In genomic region chr22:41401781-41402648, GRCh38 we compare ENCODE assay signal across 8 cellular contexts. TPM values are rescaled to one million over a fixed set of nuclear protein-coding genes. Genes with fewer than 3 reads are reported as not detected.
DNase-seq lines count a peak whose midpoint lies in the region; ATAC-seq, FAIRE-seq and TF ChIP-seq lines count a peak whose summit lies in the region.

No MANE protein-coding gene starts in this region.

- no peak for TF ChIP-seq RAD21 in A549 (conservative IDR thresholded peaks at IDR 0.05 in 1 of 2, IDR thresholded peaks at IDR 0.05 in 1 of 2)
- no peak for TF ChIP-seq RAD21 in HepG2 (CRISPR knock-in tag; IDR thresholded peaks at IDR 0.05)

- H3K27me3 ChIP-seq in bronchial epithelial cell (ENCODE audit: control insufficient read depth, insufficient read depth, low read length) = no peaks in the 10 kb centered on the region
- H3K27me3 ChIP-seq in HepG2 (ENCODE audit: control insufficient read depth in 1 of 2, insufficient read depth in 2 of 2, low read length in 2 of 2) = no peaks in the 10 kb centered on the region

- TF ChIP-seq POLR2A in A549 (IDR thresholded peaks at IDR 0.05; ENCODE audit: low read length) = no peak
- TF ChIP-seq POLR2A in HepG2 (IDR thresholded peaks at IDR 0.05; ENCODE audit: insufficient read depth in 1 of 2, low read depth in 2 of 2, low read length in 2 of 2) = no peak

- H3K9me3 ChIP-seq in A549 = no peaks in the 10 kb centered on the region
- H3K9me3 ChIP-seq in HepG2 (ENCODE audit: low read length) = no peaks in the 10 kb centered on the region

- H4K20me1 ChIP-seq in HepG2 (ENCODE audit: insufficient read depth, low read length) = no peaks in the 10 kb centered on the region

- TF ChIP-seq CTCF in A549 (IDR thresholded peaks at IDR 0.05) = no peak
- TF ChIP-seq CTCF in bronchial epithelial cell (IDR thresholded peaks at IDR 0.05; ENCODE audit: insufficient read depth, low read length, severe bottlenecking) = no peak
- TF ChIP-seq CTCF in HepG2 (CRISPR knock-in tag; IDR thresholded peaks at IDR 0.05) = 0 out of 2 replicates have a peak, but pooled peaks have one; percentile 11

- in situ Hi-C loops in HepG2 (cut with HindIII; ENCODE audit: extremely low pct_ligation_motif_present, low pct_unique_long_range_greater_than_20kb) = loop anchor here (5.0 kb wide), 1 partner anchor 115 kb away; no protein-coding TSS in a partner anchor

- intact Hi-C loops in HepG2 (cut with micrococcal nuclease; ENCODE audit: unreplicated experiment) = loop anchor here (2.0 kb wide), 1 partner anchor 115 kb away; no protein-coding TSS in a partner anchor

- H3K27ac ChIP-seq in A549 = peak overlapping the region; percentile 69 to 91
- H3K27ac ChIP-seq in HepG2 (ENCODE audit: extremely low read length, insufficient read depth, low read length) = peak overlapping the region; percentile 53

- peak overlapping the region; percentile 30; the same call in 1 of the 2 replicates for H3K9ac ChIP-seq in HepG2 (ENCODE audit: insufficient read depth, low read depth, low read length)

- H2AFZ ChIP-seq in HepG2 (ENCODE audit: low read length) = no peak overlapping the region

- DNase-seq in A549 (ENCODE audit: low read depth in 1 of 2, low spot score in 1 of 2) = peak; percentile 43 to 57
- DNase-seq in M059J (ENCODE audit: low read depth) = peak; percentile 79
- DNase-seq in bronchial epithelial cell (ENCODE audit: low read depth) = peak; percentile 74
- peak; percentile 70 for DNase-seq in HepG2 (ENCODE audit: low spot score)
- DNase-seq in NCI-H526 (lab: John Stamatoyannopoulos, UW) = no peak
- DNase-seq in NCI-H748 (lab: John Stamatoyannopoulos, UW; ENCODE audit: unreplicated experiment) = no peak

- no peak for FAIRE-seq in A549 (lab: Jason Lieb, UNC)
- FAIRE-seq in bronchial epithelial cell (lab: Jason Lieb, UNC) = no peak
- FAIRE-seq in HepG2 (lab: Jason Lieb, UNC) = peak; percentile 72

- no peaks in the 10 kb centered on the region for H3K79me2 ChIP-seq in HepG2 (ENCODE audit: insufficient read depth, low read length)

- ATAC-seq in A549 = peak; percentile 46 to 67; a peak in 5 of 6 replicates
- ATAC-seq in HepG2 = peak; percentile 39
- no peak for ATAC-seq in GM21786 (IDR thresholded peaks at IDR 0.05; ENCODE audit: unreplicated experiment)
- no peak for ATAC-seq in GM19351 (IDR thresholded peaks at IDR 0.05; ENCODE audit: unreplicated experiment)

- 34% methylated on average over 12 of the region's 16 CpGs for WGBS in A549 (ENCODE audit: missing lambda C conversion rate)
- WGBS in HepG2 (ENCODE audit: low lambda C conversion rate) = 57% methylated on average over 9 of the region's 16 CpGs

- POLR2A ChIA-PET in A549 (lab: Yijun Ruan, JAX) = interaction anchor here (0.9 to 3.5 kb wide), 3 partner anchors 21 to 115 kb away, joined by 4 to 27 read pairs (median 18); partner anchors contain the start of genes TEF and TOB2
- POLR2A ChIA-PET in HepG2 (lab: Yijun Ruan, JAX) = interaction anchor here (0.5 to 3.3 kb wide), 15 partner anchors 9 to 479 kb away, joined by 3 to 33 read pairs (median 3); partner anchors contain the start of genes ACO2, PHF5A, PMM1 and TEF

- peak overlapping the region; percentile 76 for H3K4me2 ChIP-seq in A549
- H3K4me2 ChIP-seq in HepG2 (ENCODE audit: low read depth, low read length) = peak overlapping the region; percentile 72

- CTCF ChIA-PET in A549 (lab: Yijun Ruan, JAX) (interaction anchor here (0.8 to 9.7 kb wide), 9 partner anchors 8 to 155 kb away, joined by 3 to 196 read pairs (median 7); no protein-coding TSS in a partner anchor), HepG2 (lab: Yijun Ruan, JAX; ENCODE audit: low intra/inter-chr PET ratio, low total read pairs) (interaction anchor here (2.2 to 3.5 kb wide), 2 partner anchors 116 to 125 kb away, joined by 11 to 37 read pairs; no protein-coding TSS in a partner anchor)

- no peak for TF ChIP-seq EP300 in A549 (IDR thresholded peaks at IDR 0.05)
- TF ChIP-seq EP300 in HepG2 (IDR thresholded peaks at IDR 0.05; ENCODE audit: low read depth in 2 of 2, low read length in 2 of 2) = no peak; a peak in 1 of 4 replicates
- TF ChIP-seq EP300 in HepG2 (CRISPR knock-in tag; IDR thresholded peaks at IDR 0.05; ENCODE audit: borderline replicate concordance) = peak; percentile 10; the same call in 1 of the 2 replicates

- H3K4me3 ChIP-seq in A549 = no peak overlapping the region
- H3K4me3 ChIP-seq in bronchial epithelial cell (ENCODE audit: low read depth, low read length) = no peak overlapping the region
- 0 out of 6 replicates have a peak overlapping the region, but pooled peaks of 1 of the 3 experiments have one; percentile 11 for H3K4me3 ChIP-seq in HepG2 (replicated peaks in 1 of 3; ENCODE audit: insufficient read depth in 1 of 3, low read depth in 2 of 3, low read length in 3 of 3)

- no peaks in the 10 kb centered on the region for H3K36me3 ChIP-seq in bronchial epithelial cell (ENCODE audit: control insufficient read depth, insufficient read depth, low read length)
- no peaks in the 10 kb centered on the region for H3K36me3 ChIP-seq in HepG2 (replicated peaks in 1 of 2; ENCODE audit: control insufficient read depth in 1 of 2, insufficient read depth in 2 of 2, low read length in 2 of 2)

- H3K4me1 ChIP-seq in A549 (peaks cover 13% of the 10 kb centered on the region), HepG2 (ENCODE audit: insufficient read depth, low read length) (peaks cover 63% of the 10 kb centered on the region)

- BruUV-seq in HepG2 (replicated peaks; lab: Mats Ljungman, UMichigan) = no TSS peak

RNA-seq across cellular contexts. Expression of gene TEF, which starts 20.3 kb away (rescaled TPM):
- polyA plus RNA-seq in A549 (2011; rRNA removed) = 2.8 and 4.3 TPM in 2 replicates
- polyA plus RNA-seq in A549 (2012; cell fraction: cytosol; rRNA removed) = 0.83 and 1.6 TPM in 2 replicates
- polyA plus RNA-seq in A549 (2012; cell fraction: nucleus; rRNA removed) = 1.2 and 1.3 TPM in 2 replicates
- polyA plus RNA-seq in A549 (2017; fragmentation: RNase III; extraction: RNeasy Plus Mini Kit Qiagen cat#74134 plus additional on column Dnase treatment) = 1.1 to 1.7 TPM (median 1.4 TPM) in 3 replicates
- 7.7 and 14.6 TPM in 2 replicates for polyA minus RNA-seq in A549 (2011; rRNA and poly(A)+ RNA removed)
- total RNA-seq in M059J (2014; rRNA removed; shearing (Covaris generic)) = 7.6 and 12.0 TPM in 2 replicates
- total RNA-seq in bronchial epithelial cell = 7.6 and 13.2 TPM in 2 replicates
- total RNA-seq in HepG2 (2016; rRNA removed; fragmentation: Illumina TruSeq; extraction: Trizol) = 7.6 and 8.2 TPM in 2 replicates
- total RNA-seq in HepG2 (2016; cell fraction: cytosol; rRNA removed; fragmentation: Illumina TruSeq; extraction: Trizol; ENCODE audit: low read depth) = 1.2 and 1.4 TPM in 2 replicates
- total RNA-seq in HepG2 (2016; cell fraction: insoluble cytoplasmic fraction; rRNA removed; fragmentation: Illumina TruSeq; extraction: Trizol) = 6.8 and 7.9 TPM in 2 replicates
- total RNA-seq in HepG2 (2016; cell fraction: membrane; rRNA removed; fragmentation: Illumina TruSeq; extraction: Trizol) = 4.4 and 4.7 TPM in 2 replicates
- total RNA-seq in HepG2 (2016; cell fraction: nucleus; rRNA removed; fragmentation: Illumina TruSeq; extraction: Trizol) = 4.9 and 6.0 TPM in 2 replicates
- polyA plus RNA-seq in HepG2 (2011; rRNA removed) = 11.2 and 13.9 TPM in 2 replicates
- 7.0 and 7.4 TPM in 2 replicates for polyA plus RNA-seq in HepG2 (2011; cell fraction: cytosol; rRNA removed)
- polyA plus RNA-seq in HepG2 (2011; cell fraction: nucleus; rRNA removed) = 11.3 and 13.2 TPM in 2 replicates
- polyA plus RNA-seq in HepG2 (2012) = 4.4 and 5.9 TPM in 2 replicates
- polyA plus RNA-seq in HepG2 (2016; cell fraction: cytosol; fragmentation: Illumina TruSeq; extraction: Trizol; ENCODE audit: low read depth) = 0.47 and 0.59 TPM in 2 replicates
- 5.6 and 6.0 TPM in 2 replicates for polyA plus RNA-seq in HepG2 (2016; cell fraction: insoluble cytoplasmic fraction; fragmentation: Illumina TruSeq; extraction: Trizol; ENCODE audit: low read depth)
- polyA plus RNA-seq in HepG2 (2016; cell fraction: membrane; fragmentation: Illumina TruSeq; extraction: Trizol; ENCODE audit: low read depth) = 2.1 and 2.3 TPM in 2 replicates
- 7.1 and 7.2 TPM in 2 replicates for polyA plus RNA-seq in HepG2 (2016; cell fraction: nucleus; fragmentation: Illumina TruSeq; extraction: Trizol; ENCODE audit: insufficient read depth, low read depth)
- 7.9 and 26.0 TPM in 2 replicates for polyA minus RNA-seq in HepG2 (2011; rRNA and poly(A)+ RNA removed; ENCODE audit: low replicate concordance)
- polyA minus RNA-seq in HepG2 (2011; cell fraction: cytosol; rRNA and poly(A)+ RNA removed) = 7.2 and 7.3 TPM in 2 replicates
- polyA minus RNA-seq in HepG2 (2011; cell fraction: nucleus; rRNA and poly(A)+ RNA removed) = 4.7 and 5.0 TPM in 2 replicates

RNA-seq across cellular contexts. Expression of gene TOB2, which starts 44.6 kb away (rescaled TPM):
- polyA plus RNA-seq in A549 (2011; rRNA removed) = 11.4 and 11.7 TPM in 2 replicates
- polyA plus RNA-seq in A549 (2012; cell fraction: cytosol; rRNA removed) = 8.6 and 10.5 TPM in 2 replicates
- 13.0 and 13.3 TPM in 2 replicates for polyA plus RNA-seq in A549 (2012; cell fraction: nucleus; rRNA removed)
- polyA plus RNA-seq in A549 (2017; fragmentation: RNase III; extraction: RNeasy Plus Mini Kit Qiagen cat#74134 plus additional on column Dnase treatment) = 13.6 to 14.7 TPM (median 14.4 TPM) in 3 replicates
- polyA minus RNA-seq in A549 (2011; rRNA and poly(A)+ RNA removed) = 18.0 and 21.6 TPM in 2 replicates
- total RNA-seq in M059J (2014; rRNA removed; shearing (Covaris generic)) = 10.1 and 19.0 TPM in 2 replicates
- 6.3 and 11.9 TPM in 2 replicates for total RNA-seq in bronchial epithelial cell
- 13.7 and 16.7 TPM in 2 replicates for total RNA-seq in HepG2 (2016; rRNA removed; fragmentation: Illumina TruSeq; extraction: Trizol)
- 2.7 and 2.9 TPM in 2 replicates for total RNA-seq in HepG2 (2016; cell fraction: cytosol; rRNA removed; fragmentation: Illumina TruSeq; extraction: Trizol; ENCODE audit: low read depth)
- 14.1 and 14.3 TPM in 2 replicates for total RNA-seq in HepG2 (2016; cell fraction: insoluble cytoplasmic fraction; rRNA removed; fragmentation: Illumina TruSeq; extraction: Trizol)
- total RNA-seq in HepG2 (2016; cell fraction: membrane; rRNA removed; fragmentation: Illumina TruSeq; extraction: Trizol) = 14.6 and 15.0 TPM in 2 replicates
- total RNA-seq in HepG2 (2016; cell fraction: nucleus; rRNA removed; fragmentation: Illumina TruSeq; extraction: Trizol) = 14.9 and 16.2 TPM in 2 replicates
- 12.2 and 14.3 TPM in 2 replicates for polyA plus RNA-seq in HepG2 (2011; rRNA removed)
- polyA plus RNA-seq in HepG2 (2011; cell fraction: cytosol; rRNA removed) = 9.6 and 10.9 TPM in 2 replicates
- 20.7 and 21.6 TPM in 2 replicates for polyA plus RNA-seq in HepG2 (2011; cell fraction: nucleus; rRNA removed)
- polyA plus RNA-seq in HepG2 (2012) = 12.6 and 16.8 TPM in 2 replicates
- 2.0 TPM in 2 replicates for polyA plus RNA-seq in HepG2 (2016; cell fraction: cytosol; fragmentation: Illumina TruSeq; extraction: Trizol; ENCODE audit: low read depth)
- polyA plus RNA-seq in HepG2 (2016; cell fraction: insoluble cytoplasmic fraction; fragmentation: Illumina TruSeq; extraction: Trizol; ENCODE audit: low read depth) = 19.1 and 21.8 TPM in 2 replicates
- polyA plus RNA-seq in HepG2 (2016; cell fraction: membrane; fragmentation: Illumina TruSeq; extraction: Trizol; ENCODE audit: low read depth) = 8.7 and 9.6 TPM in 2 replicates
- polyA plus RNA-seq in HepG2 (2016; cell fraction: nucleus; fragmentation: Illumina TruSeq; extraction: Trizol; ENCODE audit: insufficient read depth, low read depth) = 31.0 and 32.7 TPM in 2 replicates
- polyA minus RNA-seq in HepG2 (2011; rRNA and poly(A)+ RNA removed; ENCODE audit: low replicate concordance) = 15.4 and 25.4 TPM in 2 replicates
- polyA minus RNA-seq in HepG2 (2011; cell fraction: cytosol; rRNA and poly(A)+ RNA removed) = 14.9 TPM in 2 replicates
- polyA minus RNA-seq in HepG2 (2011; cell fraction: nucleus; rRNA and poly(A)+ RNA removed) = 8.5 and 10.2 TPM in 2 replicates

Comparison
In these comparisons a context has a peak if more than half of its experiments do, and no peak if none do; other contexts are left out.
1. ATAC-seq: peak in A549 (2 of 2) and HepG2 (single experiment); none in GM21786 (single experiment) and GM19351 (single experiment).
2. DNase-seq: peak in A549 (2 of 2), M059J (single experiment), bronchial epithelial cell (single experiment) and HepG2 (single experiment); none in NCI-H526 (0 of 2) and NCI-H748 (single experiment).
3. Of the 38 proteins assayed by ChIP-seq in both HepG2 and A549: peak only in HepG2: CTCF, ESRRA, HDAC2 and RFX5; only in A549: USF2; in both: none; in neither: 31; mixed calls (peak in some experiments, not most) for 2.